Comparison of ENCODE assay signal across 21 cellular contexts in the genomic region with DNA sequence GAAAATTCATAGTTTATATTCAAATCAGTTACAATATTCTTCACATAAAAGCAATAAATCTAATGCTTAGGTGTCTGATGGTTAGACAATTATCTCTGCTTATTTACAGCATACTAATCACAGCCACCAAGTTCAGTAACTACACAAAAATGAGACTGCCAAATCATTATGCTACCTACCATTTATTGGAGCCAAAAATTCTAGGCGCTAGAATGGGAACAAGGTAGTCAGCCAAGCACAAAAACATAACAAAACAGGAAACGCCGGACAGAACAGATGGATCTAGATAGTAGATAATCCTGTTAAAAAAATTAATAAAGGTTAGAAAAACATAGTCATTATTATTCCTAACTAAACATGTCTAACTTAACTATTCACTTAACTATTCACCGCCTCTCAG. TPM values are rescaled to one million over a fixed set of nuclear protein-coding genes. Genes with fewer than 3 reads are reported as not detected.
DNase-seq lines count a peak whose midpoint lies in the region; ATAC-seq, FAIRE-seq and TF ChIP-seq lines count a peak whose summit lies in the region.
"Had no signal": no experiment of that assay in that cellular context is flagged by ENCODE, and none has a peak within 500 bp of the region (broad histone marks: within the 10 kb centered on the region; RNA-seq: fewer than 3 reads in every experiment).

No MANE protein-coding gene starts in this region.

- no peak for FAIRE-seq in endothelial cell of umbilical vein (lab: Jason Lieb, UNC)
- FAIRE-seq: K562 had no signal

- no peak overlapping the region for H2BK5ac ChIP-seq in H9 (ENCODE audit: insufficient read length, low read length)

- no peak overlapping the region for H4K91ac ChIP-seq in H9 (ENCODE audit: insufficient read length, low read depth, low read length)

- H3K79me2 ChIP-seq in PC-3 (ENCODE audit: low read length) (peaks cover 62% of the 10 kb centered on the region), endothelial cell of umbilical vein (ENCODE audit: control insufficient read depth, insufficient read depth, low read length) (peaks cover 63% of the 10 kb centered on the region), H9 (ENCODE audit: insufficient read depth, low read length) (peaks cover 22% of the 10 kb centered on the region)

- peak; percentile 25 for TF ChIP-seq POLR2A in endothelial cell of umbilical vein (IDR thresholded peaks at IDR 0.05; ENCODE audit: low read depth, low read length)

- no peak for DNase-seq in activated naive CD8-positive, alpha-beta T cell treated with anti-CD3 and anti-CD28 coated beads, Interleukin-2, amount 10 ng/mL, durations not matched to agents 7 days and 5 days
- DNase-seq in activated naive CD8-positive, alpha-beta T cell treated with anti-CD3 and anti-CD28 coated beads for 36 hours, result no peak
- DNase-seq in PC-3 (no peak), endothelial cell of umbilical vein (ENCODE audit: low read depth, low spot score) (peak; percentile 40), type B pancreatic cell (ENCODE audit: extremely low spot score, unreplicated experiment) (no peak), GDM1 (lab: John Stamatoyannopoulos, UW) (no peak), H9 (no peak)
- no peak for DNase-seq in activated CD4-positive, CD25-positive, alpha-beta regulatory T cell (lab: John Stamatoyannopoulos, UW)
- DNase-seq: activated CD4-positive, alpha-beta T cell treated with anti-CD3 and anti-CD28 coated beads, Interleukin-2, amount 50 U/mL, for 4 hours; activated naive CD4-positive, alpha-beta T cell; activated T-cell treated with anti-CD3 and anti-CD28 coated beads for 4 hours; anterior cingulate cortex; effector CD4-positive, alpha-beta T cell; esophagus squamous epithelium; naive B cell; NCI-H2081 treated with DMSO at 0.1 percent for 48 hours; stimulated activated CD4-positive, alpha-beta T cell treated with anti-CD3 and anti-CD28 coated beads, Interleukin-1b, Interleukin-23, amount 100 ng/mL, for 48 hours; testis had no signal

- H3K4ac ChIP-seq in H9 (ENCODE audit: low read depth, low read length), result no peak overlapping the region

- no peak for ATAC-seq in activated naive CD8-positive, alpha-beta T cell treated with anti-CD3 and anti-CD28 coated beads, Interleukin-2, amount 10 ng/mL, durations not matched to agents 7 days and 5 days (ENCODE audit: low read depth)
- no peak for ATAC-seq in PC-3
- ATAC-seq: K562; stimulated activated memory B cell treated with anti-CD40 and anti-IgM and Interleukin-4, amounts not matched to agents 10 μg/mL and 1 μg/mL and 100 μg/mL, for 72 hours had no signal

- no peak overlapping the region for H3K56ac ChIP-seq in H9 (ENCODE audit: insufficient read length, low read depth, low read length)

- H2BK12ac ChIP-seq in H9 (ENCODE audit: insufficient read length, low read depth, low read length), result no peak overlapping the region

- intact Hi-C loops in PC-3 (cut with micrococcal nuclease), result no loop called here
- intact Hi-C loops in endothelial cell of umbilical vein (cut with micrococcal nuclease), result loop anchor here (2.0 kb wide), 1 partner anchor 15 kb away; no protein-coding TSS in a partner anchor

- no peaks in the 10 kb centered on the region for H3K9me3 Mint-ChIP-seq in activated naive CD8-positive, alpha-beta T cell treated with anti-CD3 and anti-CD28 coated beads, Interleukin-2, amount 10 ng/mL, durations not matched to agents 7 days and 5 days
- H3K9me3 Mint-ChIP-seq in activated naive CD8-positive, alpha-beta T cell treated with anti-CD3 and anti-CD28 coated beads for 36 hours, result no peaks in the 10 kb centered on the region
- H3K9me3 Mint-ChIP-seq in type B pancreatic cell (no peaks in the 10 kb centered on the region), H9 (no peaks in the 10 kb centered on the region; a peak in 1 of 5 replicates)
- H3K9me3 Mint-ChIP-seq: central memory CD8-positive, alpha-beta T cell; naive B cell; stimulated activated memory B cell treated with anti-CD40 and anti-IgM and Interleukin-4, amounts not matched to agents 10 μg/mL and 1 μg/mL and 100 μg/mL, for 72 hours had no signal

- BruUV-seq in PC-3 (replicated peaks; lab: Mats Ljungman, UMichigan) (no TSS peak), endothelial cell of umbilical vein (replicated peaks; lab: Mats Ljungman, UMichigan) (no TSS peak)

- H3K27ac Mint-ChIP-seq in activated naive CD8-positive, alpha-beta T cell treated with anti-CD3 and anti-CD28 coated beads, Interleukin-2, amount 10 ng/mL, durations not matched to agents 7 days and 5 days, result peak overlapping the region; percentile 24
- H3K27ac Mint-ChIP-seq in activated naive CD8-positive, alpha-beta T cell treated with anti-CD3 and anti-CD28 coated beads for 36 hours, result no peak overlapping the region
- H3K27ac Mint-ChIP-seq in type B pancreatic cell (no peak overlapping the region), H9 (0 out of 7 replicates have a peak overlapping the region, but pooled peaks of 1 of the 3 experiments have one; percentile 27)
- H3K27ac Mint-ChIP-seq: naive B cell; stimulated activated memory B cell treated with anti-CD40 and anti-IgM and Interleukin-4, amounts not matched to agents 10 μg/mL and 1 μg/mL and 100 μg/mL, for 72 hours had no signal

- no peaks in the 10 kb centered on the region for H3F3A ChIP-seq in PC-3 (ENCODE audit: low read length, unreplicated experiment)

- peaks cover 19% of the 10 kb centered on the region; the same call in 1 of the 2 replicates for H3K4me1 ChIP-seq in PC-3 (ENCODE audit: insufficient read depth, low read length)
- peaks cover 44% of the 10 kb centered on the region for H3K4me1 ChIP-seq in endothelial cell of umbilical vein (ENCODE audit: control insufficient read depth, extremely low read depth, insufficient read depth, low read length)
- H3K4me1 ChIP-seq in H9 (ENCODE audit: insufficient read depth, low read length), result no peaks in the 10 kb centered on the region

- peaks cover 10% of the 10 kb centered on the region for H3K23me2 ChIP-seq in H9 (ENCODE audit: insufficient read length, low read depth, low read length, poor library complexity, severe bottlenecking)

- H3K9ac ChIP-seq in PC-3 (ENCODE audit: low read length) (no peak overlapping the region), endothelial cell of umbilical vein (replicated peaks; ENCODE audit: extremely low read depth, insufficient read depth, low read length) (no peak overlapping the region), H9 (ENCODE audit: extremely low read depth, insufficient read length, low read length) (no peak overlapping the region)

- no peak overlapping the region for H3K27ac ChIP-seq in PC-3 (ENCODE audit: low read length)
- no peak overlapping the region for H3K27ac ChIP-seq in endothelial cell of umbilical vein (ENCODE audit: insufficient read depth, low read depth, low read length)
- no peak overlapping the region for H3K27ac ChIP-seq in H9 (ENCODE audit: insufficient read length, low read depth, low read length)
- H3K27ac ChIP-seq: esophagus squamous epithelium, testis had no signal

- TF ChIP-seq CTCF in PC-3 (conservative IDR thresholded peaks at IDR 0.05; ENCODE audit: low read depth, low read length), result no peak
- no peak for TF ChIP-seq CTCF in endothelial cell of umbilical vein (IDR thresholded peaks at IDR 0.05; ENCODE audit: extremely low read depth in 1 of 2, insufficient read depth in 1 of 2, low read depth in 1 of 2, low read length in 2 of 2)
- TF ChIP-seq CTCF in type B pancreatic cell (conservative IDR thresholded peaks at IDR 0.05), result no peak
- no peak for TF ChIP-seq CTCF in H9 (conservative IDR thresholded peaks at IDR 0.05)

- H3K9me2 ChIP-seq in PC-3 (replicated peaks; ENCODE audit: low read length), result no peaks in the 10 kb centered on the region

- H3K4me3 Mint-ChIP-seq in activated naive CD8-positive, alpha-beta T cell treated with anti-CD3 and anti-CD28 coated beads, Interleukin-2, amount 10 ng/mL, durations not matched to agents 7 days and 5 days, result peak overlapping the region; percentile 52
- no peak overlapping the region for H3K4me3 Mint-ChIP-seq in activated naive CD8-positive, alpha-beta T cell treated with anti-CD3 and anti-CD28 coated beads for 36 hours
- H3K4me3 Mint-ChIP-seq in type B pancreatic cell, result peak overlapping the region; percentile 52
- 0 out of 5 replicates have a peak overlapping the region, but pooled peaks of 1 of the 2 experiments have one; percentile 32 for H3K4me3 Mint-ChIP-seq in H9
- H3K4me3 Mint-ChIP-seq: central memory CD8-positive, alpha-beta T cell; stimulated activated memory B cell treated with anti-CD40 and anti-IgM and Interleukin-4, amounts not matched to agents 10 μg/mL and 1 μg/mL and 100 μg/mL, for 72 hours had no signal

- H2BK120ac ChIP-seq in H9 (ENCODE audit: low read depth, low read length, poor library complexity, severe bottlenecking), result no peak overlapping the region

- peaks cover 47% of the 10 kb centered on the region for H4K20me1 ChIP-seq in PC-3 (ENCODE audit: low read length)
- peaks cover 10% of the 10 kb centered on the region for H4K20me1 ChIP-seq in endothelial cell of umbilical vein (replicated peaks; ENCODE audit: control insufficient read depth, extremely low read depth, insufficient read depth, low read length)
- H4K20me1 ChIP-seq in H9 (ENCODE audit: control insufficient read depth, insufficient read depth, insufficient read length), result no peaks in the 10 kb centered on the region

- no peak overlapping the region for H3K23ac ChIP-seq in H9 (ENCODE audit: insufficient read length, low read depth, low read length)

- peaks cover 52% of the 10 kb centered on the region for H3K36me3 ChIP-seq in PC-3 (ENCODE audit: low read depth, low read length)
- H3K36me3 ChIP-seq in endothelial cell of umbilical vein (ENCODE audit: control insufficient read depth in 2 of 2, extremely low read depth in 1 of 2, insufficient read depth in 2 of 2, low read length in 2 of 2), result peaks cover 8% of the 10 kb centered on the region in 2 experiments

- H2AFZ ChIP-seq in PC-3 (ENCODE audit: low read length), result no peak overlapping the region
- no peak overlapping the region for H2AFZ ChIP-seq in endothelial cell of umbilical vein (ENCODE audit: low read depth, low read length)
- H2AFZ ChIP-seq in H9 (ENCODE audit: low read length), result no peak overlapping the region

- POLR2A ChIA-PET in activated naive CD8-positive, alpha-beta T cell treated with anti-CD3 and anti-CD28 coated beads, Interleukin-2, amount 10 ng/mL, durations not matched to agents 7 days and 5 days (lab: Charles Lee), result interaction anchor here (8.2 kb wide), 1 partner anchor 10 kb away, joined by 214 read pairs; a partner anchor contains a TSS
- POLR2A ChIA-PET in PC-3 (lab: Charles Lee; ENCODE audit: unreplicated experiment), result no interaction called here
- POLR2A ChIA-PET in endothelial cell of umbilical vein (lab: Charles Lee), result interaction anchor here (5.0 kb wide), 1 partner anchor 7 kb away, joined by 81 read pairs; a partner anchor contains a TSS

- no peaks in the 10 kb centered on the region for H3K27me3 Mint-ChIP-seq in activated naive CD8-positive, alpha-beta T cell treated with anti-CD3 and anti-CD28 coated beads, Interleukin-2, amount 10 ng/mL, durations not matched to agents 7 days and 5 days
- H3K27me3 Mint-ChIP-seq in activated naive CD8-positive, alpha-beta T cell treated with anti-CD3 and anti-CD28 coated beads for 36 hours, result peaks cover 7% of the 10 kb centered on the region
- H3K27me3 Mint-ChIP-seq in type B pancreatic cell, result peaks cover 3% of the 10 kb centered on the region
- H3K27me3 Mint-ChIP-seq in H9 (ENCODE audit: low read depth), result no peaks in the 10 kb centered on the region
- H3K27me3 Mint-ChIP-seq: central memory CD8-positive, alpha-beta T cell; naive B cell; stimulated activated memory B cell treated with anti-CD40 and anti-IgM and Interleukin-4, amounts not matched to agents 10 μg/mL and 1 μg/mL and 100 μg/mL, for 72 hours had no signal

- H3K27me3 ChIP-seq in PC-3 (ENCODE audit: low read length) (no peaks in the 10 kb centered on the region), endothelial cell of umbilical vein (ENCODE audit: control insufficient read depth in 2 of 2, insufficient read depth in 2 of 2, low read length in 2 of 2) (no peaks in the 10 kb centered on the region), H9 (ENCODE audit: insufficient read depth, low read length) (no peaks in the 10 kb centered on the region)
- H3K27me3 ChIP-seq: esophagus squamous epithelium, testis had no signal

- H3K9me1 ChIP-seq in endothelial cell of umbilical vein (replicated peaks; ENCODE audit: control insufficient read depth, extremely low read depth, insufficient read depth, low read length), result no peaks in the 10 kb centered on the region

- H3K9me3 ChIP-seq in PC-3 (ENCODE audit: low read length) (no peaks in the 10 kb centered on the region), endothelial cell of umbilical vein (replicated peaks; ENCODE audit: control insufficient read depth, insufficient read depth, low read length) (no peaks in the 10 kb centered on the region), H9 (ENCODE audit: control insufficient read depth, low read depth, low read length) (no peaks in the 10 kb centered on the region)
- H3K9me3 ChIP-seq: esophagus squamous epithelium, testis had no signal

- no peak overlapping the region for H2BK15ac ChIP-seq in H9 (ENCODE audit: low read depth, low read length)

- H3T11ph ChIP-seq in H9 (ENCODE audit: low read length), result no peak overlapping the region

- no CpG with 5 or more reads among the region's 4 CpGs for WGBS in H9 (ENCODE audit: extremely low coverage, insufficient read length, low lambda C conversion rate)

- no peaks in the 10 kb centered on the region for H3K79me1 ChIP-seq in H9 (ENCODE audit: insufficient read depth, low read depth, low read length, poor library complexity, severe bottlenecking)

- no peak overlapping the region for H4K8ac ChIP-seq in H9 (replicated peaks; ENCODE audit: insufficient read length, low read depth, low read length)

- H3K36me3 Mint-ChIP-seq in activated naive CD8-positive, alpha-beta T cell treated with anti-CD3 and anti-CD28 coated beads, Interleukin-2, amount 10 ng/mL, durations not matched to agents 7 days and 5 days, result peaks cover 35% of the 10 kb centered on the region
- peaks cover 38% of the 10 kb centered on the region for H3K36me3 Mint-ChIP-seq in activated naive CD8-positive, alpha-beta T cell treated with anti-CD3 and anti-CD28 coated beads for 36 hours
- H3K36me3 Mint-ChIP-seq in type B pancreatic cell (peaks cover 21% of the 10 kb centered on the region), H9 (ENCODE audit: insufficient read depth in 1 of 3, low read depth in 3 of 3) (peaks cover 27 to 69% (median 58%) of the 10 kb centered on the region in 3 experiments)

- CTCF ChIA-PET in PC-3 (lab: Charles Lee) (no interaction called here), endothelial cell of umbilical vein (lab: Charles Lee) (interaction anchor here (1.2 kb wide), 1 partner anchor 13 kb away, joined by 3 read pairs; no protein-coding TSS in a partner anchor)

- H2BK20ac ChIP-seq in H9 (ENCODE audit: low read depth, low read length, poor library complexity, severe bottlenecking), result no peak overlapping the region

- no peak overlapping the region for H3K14ac ChIP-seq in H9 (ENCODE audit: insufficient read depth, low read length)

- no peak overlapping the region for H3K4me3 ChIP-seq in PC-3 (ENCODE audit: low read length)
- H3K4me3 ChIP-seq in endothelial cell of umbilical vein (replicated peaks in 1 of 3; ENCODE audit: insufficient read depth in 1 of 3, low read depth in 1 of 3, low read length in 3 of 3), result peak overlapping the region in 1 of 3 experiments; percentile 55
- H3K4me3 ChIP-seq: esophagus squamous epithelium, K562, testis had no signal

- dilution Hi-C loops in endothelial cell of umbilical vein (cut with MboI; ENCODE audit: extremely low pct_ligation_motif_present, low sequenced_read_pairs), result loop anchor here (25.0 kb wide), 1 partner anchor 315 kb away; a partner anchor contains a TSS

- H3K18ac ChIP-seq in H9 (ENCODE audit: insufficient read length, low read depth, low read length), result no peak overlapping the region

- peaks cover 38% of the 10 kb centered on the region for H3K4me1 Mint-ChIP-seq in activated naive CD8-positive, alpha-beta T cell treated with anti-CD3 and anti-CD28 coated beads, Interleukin-2, amount 10 ng/mL, durations not matched to agents 7 days and 5 days
- H3K4me1 Mint-ChIP-seq in activated naive CD8-positive, alpha-beta T cell treated with anti-CD3 and anti-CD28 coated beads for 36 hours, result peaks cover 27% of the 10 kb centered on the region
- H3K4me1 Mint-ChIP-seq in type B pancreatic cell (ENCODE audit: unreplicated experiment) (peaks cover 25% of the 10 kb centered on the region), H9 (peaks cover 18 to 22% of the 10 kb centered on the region in 2 experiments)

- H3K4me2 ChIP-seq in PC-3 (ENCODE audit: low read length) (peak overlapping the region; percentile 99), endothelial cell of umbilical vein (ENCODE audit: insufficient read depth, low read length) (peak overlapping the region; percentile 99), H9 (ENCODE audit: insufficient read depth, insufficient read length, low read length) (no peak overlapping the region)

- no peak overlapping the region for H4K5ac ChIP-seq in H9 (ENCODE audit: insufficient read length, low read depth, low read length)

- H2AK5ac ChIP-seq in H9 (ENCODE audit: insufficient read length, low read length), result no peak overlapping the region

RNA-seq across cellular contexts. Expression of a gene that starts 3.6 kb away (rescaled TPM):
- 100 to 1,000 TPM; 176 to 182 TPM for total RNA-seq in activated naive CD8-positive, alpha-beta T cell treated with anti-CD3 and anti-CD28 coated beads, Interleukin-2, amount 10 ng/mL, durations not matched to agents 7 days and 5 days
- total RNA-seq in activated naive CD8-positive, alpha-beta T cell treated with anti-CD3 and anti-CD28 coated beads for 36 hours, result 100 to 1,000 TPM; 102 to 105 TPM
- 118 and 150 TPM in 2 replicates for total RNA-seq in PC-3 (2014; rRNA removed)
- 202 and 251 TPM in 2 replicates for total RNA-seq in endothelial cell of umbilical vein
- polyA plus RNA-seq in endothelial cell of umbilical vein, result 204 and 338 TPM in 2 replicates
- 262 and 327 TPM in 2 replicates for polyA plus RNA-seq in endothelial cell of umbilical vein (2011; cell fraction: cytosol; rRNA removed)
- polyA plus RNA-seq in endothelial cell of umbilical vein (2011; cell fraction: nucleus; rRNA removed), result 119 and 159 TPM in 2 replicates
- 240 and 260 TPM in 2 replicates for polyA plus RNA-seq in endothelial cell of umbilical vein (2012)
- polyA minus RNA-seq in endothelial cell of umbilical vein, result 595 and 633 TPM in 2 replicates
- 197 TPM for polyA minus RNA-seq in endothelial cell of umbilical vein (2011; cell fraction: cytosol; rRNA and poly(A)+ RNA removed)
- 97.9 and 145 TPM in 2 replicates for polyA minus RNA-seq in endothelial cell of umbilical vein (2011; cell fraction: nucleus; rRNA and poly(A)+ RNA removed)
- total RNA-seq in type B pancreatic cell (ENCODE audit: low replicate concordance), result 170 and 205 TPM in 2 replicates
- 197 and 205 TPM in 2 replicates for total RNA-seq in H9 (2021)

RNA-seq across cellular contexts. Expression of a gene that starts 7.6 kb away (rescaled TPM):
- 1,000 to 10,000 TPM; 1,969 to 2,023 TPM for total RNA-seq in activated naive CD8-positive, alpha-beta T cell treated with anti-CD3 and anti-CD28 coated beads, Interleukin-2, amount 10 ng/mL, durations not matched to agents 7 days and 5 days
- 1,000 to 10,000 TPM; 1,879 to 1,890 TPM for total RNA-seq in activated naive CD8-positive, alpha-beta T cell treated with anti-CD3 and anti-CD28 coated beads for 36 hours
- total RNA-seq in PC-3 (2014; rRNA removed), result 704 and 1,198 TPM in 2 replicates
- 1,299 and 1,300 TPM in 2 replicates for total RNA-seq in endothelial cell of umbilical vein
- polyA plus RNA-seq in endothelial cell of umbilical vein, result 3,719 and 4,163 TPM in 2 replicates
- polyA plus RNA-seq in endothelial cell of umbilical vein (2011; cell fraction: cytosol; rRNA removed), result 5,885 and 6,474 TPM in 2 replicates
- 1,198 and 1,313 TPM in 2 replicates for polyA plus RNA-seq in endothelial cell of umbilical vein (2011; cell fraction: nucleus; rRNA removed)
- 2,862 and 3,456 TPM in 2 replicates for polyA plus RNA-seq in endothelial cell of umbilical vein (2012)
- polyA minus RNA-seq in endothelial cell of umbilical vein, result 885 and 1,100 TPM in 2 replicates
- 345 TPM for polyA minus RNA-seq in endothelial cell of umbilical vein (2011; cell fraction: cytosol; rRNA and poly(A)+ RNA removed)
- 106 and 139 TPM in 2 replicates for polyA minus RNA-seq in endothelial cell of umbilical vein (2011; cell fraction: nucleus; rRNA and poly(A)+ RNA removed)
- total RNA-seq in type B pancreatic cell (ENCODE audit: low replicate concordance), result 1,687 and 1,807 TPM in 2 replicates
- 1,968 and 1,990 TPM in 2 replicates for total RNA-seq in H9 (2021)
